7 cellular contexts compared by ENCODE assay signal in genomic region chr17:2929881-2930533, GRCh38.
DNase-seq lines count a peak whose midpoint lies in the region; ATAC-seq and TF ChIP-seq lines count a peak whose summit lies in the region.

No MANE protein-coding gene starts in this region.

- no peaks in the 10 kb centered on the region for H3K4me1 Mint-ChIP-seq in activated T-helper 17 cell treated with anti-CD3 and anti-CD28 coated beads, Interleukin-2, amount 50 U/mL, for 72 hours

- no peaks in the 10 kb centered on the region for H3K27me3 Mint-ChIP-seq in activated T-helper 17 cell treated with anti-CD3 and anti-CD28 coated beads, Interleukin-2, amount 50 U/mL, for 72 hours

- H3K36me3 Mint-ChIP-seq in activated T-helper 17 cell treated with anti-CD3 and anti-CD28 coated beads, Interleukin-2, amount 50 U/mL, for 72 hours (ENCODE audit: low read depth) = peaks cover 5% of the 10 kb centered on the region

- no peak overlapping the region for H3K4me3 ChIP-seq in GM12865 (ENCODE audit: low read depth, low read length)
- no peak overlapping the region for H3K4me3 ChIP-seq in NB4 (ENCODE audit: low read depth, low read length)

- TF ChIP-seq CTCF in GM12865 (IDR thresholded peaks at IDR 0.05; ENCODE audit: insufficient read depth, low read depth, low read length, missing control alignments) = peak; percentile 70
- peak; percentile 47 for TF ChIP-seq CTCF in NB4 (IDR thresholded peaks at IDR 0.05; ENCODE audit: low read depth, low read length)

- H3K4me3 Mint-ChIP-seq in activated T-helper 17 cell treated with anti-CD3 and anti-CD28 coated beads, Interleukin-2, amount 50 U/mL, for 72 hours = no peak overlapping the region

- peak; percentile 75 for ATAC-seq in activated T-helper 17 cell treated with anti-CD3 and anti-CD28 coated beads, Interleukin-2, amount 50 U/mL, for 72 hours (replicated peaks)

- H3K9me3 Mint-ChIP-seq in activated T-helper 17 cell treated with anti-CD3 and anti-CD28 coated beads, Interleukin-2, amount 50 U/mL, for 72 hours = no peaks in the 10 kb centered on the region

- TF ChIP-seq POLR2A in NB4 (IDR thresholded peaks at IDR 0.05; ENCODE audit: extremely low read depth, insufficient read length) = no peak

- H3K27ac Mint-ChIP-seq in activated T-helper 17 cell treated with anti-CD3 and anti-CD28 coated beads, Interleukin-2, amount 50 U/mL, for 72 hours = no peak overlapping the region

- DNase-seq in GM12865 (ENCODE audit: low read depth) = peak; percentile 22
- DNase-seq in NB4 (ENCODE audit: low read depth) = peak; percentile 22
- DNase-seq in iPS-NIHi11 (ENCODE audit: low spot score) = peak; percentile 88
- DNase-seq in stimulated activated CD8-positive, alpha-beta memory T cell treated with anti-CD3 and anti-CD28 coated beads, Interleukin-7, amount 100 ng/mL, for 24 hours (ENCODE audit: low read depth) = peak; percentile 7
- no peak for DNase-seq in NCI-H128 (lab: John Stamatoyannopoulos, UW; ENCODE audit: unreplicated experiment)
- no peak for DNase-seq in cerebellar nuclear complex (lab: John Stamatoyannopoulos, UW)

Comparison
In these comparisons a context has a peak if more than half of its experiments do, and no peak if none do; other contexts are left out.
1. DNase-seq: peak in GM12865 (single experiment), NB4 (single experiment), iPS-NIHi11 (single experiment) and stimulated activated CD8-positive, alpha-beta memory T cell treated with anti-CD3 and anti-CD28 coated beads, Interleukin-7, amount 100 ng/mL, for 24 hours (single experiment); none in NCI-H128 (single experiment) and cerebellar nuclear complex (0 of 2).